Comparison of ENCODE assay signal across 9 cellular contexts in genomic region chr16:11078812-11079459, GRCh38.
A peak's percentile ranks its signal among the peaks of the same experiment; 100 is the strongest.
DNase-seq lines count a peak whose midpoint lies in the region; ATAC-seq, FAIRE-seq and TF ChIP-seq lines count a peak whose summit lies in the region.
"Had no signal": no experiment of that assay in that cellular context is flagged by ENCODE, and none has a peak within 500 bp of the region (broad histone marks: within the 10 kb centered on the region; RNA-seq: fewer than 3 reads in every experiment).

No MANE protein-coding gene starts in this region.

- H4K91ac ChIP-seq in mesenchymal stem cell (ENCODE audit: low read length): peak overlapping the region; percentile 96

- peak overlapping the region; percentile 71 to 93 for H2BK12ac ChIP-seq in mesenchymal stem cell (ENCODE audit: low read length in 2 of 2)

- H3K27ac ChIP-seq in mammary epithelial cell (ENCODE audit: insufficient read depth, low read depth, low read length) (no peak overlapping the region), mesenchymal stem cell (ENCODE audit: low read length, poor library complexity, severe bottlenecking) (peak overlapping the region; percentile 89)
- H3K27ac ChIP-seq: PC-9 had no signal

- dilution Hi-C loops in mammary epithelial cell (cut with HindIII; ENCODE audit: low sequenced_read_pairs): no loop called here

- peak overlapping the region in 1 of 2 experiments; percentile 72 for H3K14ac ChIP-seq in mesenchymal stem cell (ENCODE audit: low read length in 2 of 2)

- H3K4me2 ChIP-seq in mammary epithelial cell (ENCODE audit: insufficient read depth, low read depth, low read length) (no peak overlapping the region), mesenchymal stem cell (ENCODE audit: low read length, poor library complexity, severe bottlenecking) (peak overlapping the region; percentile 13)
- H3K4me2 ChIP-seq: PC-9 had no signal

- peak overlapping the region; percentile 86 to 91 for H3K4ac ChIP-seq in mesenchymal stem cell (ENCODE audit: low read depth in 1 of 2, low read length in 2 of 2)

- H3K23ac ChIP-seq in mesenchymal stem cell (ENCODE audit: low read length in 2 of 2): no peak overlapping the region

- peak overlapping the region; percentile 77 for H4K8ac ChIP-seq in mesenchymal stem cell (ENCODE audit: low read length)

- H3K27me3 ChIP-seq in mammary epithelial cell (ENCODE audit: insufficient read depth, low read length) (no peaks in the 10 kb centered on the region), mesenchymal stem cell (ENCODE audit: control insufficient read depth in 1 of 2, insufficient read depth in 1 of 2, low read length in 2 of 2) (no peaks in the 10 kb centered on the region)

- H3K9me3 ChIP-seq in mammary epithelial cell (replicated peaks; ENCODE audit: insufficient read depth, low read length): no peaks in the 10 kb centered on the region
- H3K9me3 ChIP-seq in mesenchymal stem cell (ENCODE audit: control insufficient read depth, low read length): no peaks in the 10 kb centered on the region

- intact Hi-C loops in mammary epithelial cell (cut with micrococcal nuclease): loop anchor here (5.0 kb wide), 1 partner anchor 53 kb away; no protein-coding TSS in a partner anchor

- no peak for FAIRE-seq in frontal cortex (lab: Jason Lieb, UNC)

- CTCF ChIA-PET in mammary epithelial cell (lab: Charles Lee; ENCODE audit: low non-redundant PET): no interaction called here

- no peak for TF ChIP-seq CTCF in mammary epithelial cell (conservative IDR thresholded peaks at IDR 0.05 in 1 of 2, IDR thresholded peaks at IDR 0.05 in 1 of 2; ENCODE audit: extremely low read depth in 1 of 2, insufficient read depth in 1 of 2, low read depth in 1 of 2, low read length in 2 of 2)

- H3K36me3 ChIP-seq in mammary epithelial cell (ENCODE audit: insufficient read depth, low read length): peaks cover 1% of the 10 kb centered on the region
- peaks cover 3 to 34% of the 10 kb centered on the region in 2 experiments for H3K36me3 ChIP-seq in mesenchymal stem cell (ENCODE audit: control insufficient read depth in 1 of 2, insufficient read depth in 2 of 2, low read depth in 1 of 2, low read length in 2 of 2)

- H4K20me1 ChIP-seq in mammary epithelial cell (ENCODE audit: insufficient read depth, low read length): no peaks in the 10 kb centered on the region

- peak overlapping the region; percentile 25 for H2BK5ac ChIP-seq in mesenchymal stem cell (ENCODE audit: low read depth, low read length, poor library complexity, severe bottlenecking)

- H2BK15ac ChIP-seq in mesenchymal stem cell (ENCODE audit: low read depth, poor library complexity, severe bottlenecking): no peak overlapping the region

- H2AK5ac ChIP-seq in mesenchymal stem cell (ENCODE audit: low read length, severe bottlenecking): peak overlapping the region; percentile 51

- H2AFZ ChIP-seq in mammary epithelial cell (ENCODE audit: low read depth, low read length) (no peak overlapping the region), mesenchymal stem cell (ENCODE audit: low read depth, low read length) (no peak overlapping the region)
- H2AFZ ChIP-seq: PC-9 had no signal

- peak overlapping the region; percentile 84 for H2BK120ac ChIP-seq in mesenchymal stem cell (ENCODE audit: low read depth, low read length)

- H3K9ac ChIP-seq in mammary epithelial cell (ENCODE audit: insufficient read depth, low read length) (no peak overlapping the region), mesenchymal stem cell (ENCODE audit: low read length) (peak overlapping the region; percentile 20)

- peak overlapping the region; percentile 80 to 95 for H3K4me3 Mint-ChIP-seq in activated T-cell treated with anti-CD3 and anti-CD28 coated beads, Interleukin-2, amount 50 U/mL, for 72 hours
- H3K4me3 Mint-ChIP-seq in activated T-cell treated with anti-CD3 and anti-CD28 coated beads, Interleukin-2, amount 50 U/mL, for 4 hours: no peak overlapping the region

- H3K27me3 Mint-ChIP-seq in activated T-cell treated with anti-CD3 and anti-CD28 coated beads, Interleukin-2, amount 50 U/mL, for 72 hours (ENCODE audit: low read depth): no peaks in the 10 kb centered on the region
- no peaks in the 10 kb centered on the region for H3K27me3 Mint-ChIP-seq in activated T-cell treated with anti-CD3 and anti-CD28 coated beads, Interleukin-2, amount 50 U/mL, for 4 hours (ENCODE audit: low read depth)

- 85% methylated on average over 3 of the region's 5 CpGs for WGBS in mammary epithelial cell (ENCODE audit: low coverage, missing lambda C conversion rate)
- whole genome bisulfite sequencing in mesenchymal stem cell: 38% methylated on average over 5 of the region's 5 CpGs

- H3K79me1 ChIP-seq in mesenchymal stem cell (replicated peaks; ENCODE audit: low read length, poor library complexity, severe bottlenecking): peaks cover 22% of the 10 kb centered on the region

- H3K4me1 Mint-ChIP-seq in activated T-cell treated with anti-CD3 and anti-CD28 coated beads, Interleukin-2, amount 50 U/mL, for 72 hours (ENCODE audit: low read depth): peaks cover 100% of the 10 kb centered on the region
- H3K4me1 Mint-ChIP-seq in activated T-cell treated with anti-CD3 and anti-CD28 coated beads, Interleukin-2, amount 50 U/mL, for 4 hours (ENCODE audit: low read depth): peaks cover 57% of the 10 kb centered on the region

- H3K4me3 ChIP-seq in mammary epithelial cell (replicated peaks in 1 of 3; ENCODE audit: insufficient read depth in 1 of 3, low read depth in 2 of 3, low read length in 3 of 3): no peak overlapping the region
- peak overlapping the region in 1 of 2 experiments; percentile 34 for H3K4me3 ChIP-seq in mesenchymal stem cell (ENCODE audit: insufficient read depth in 1 of 2, low read depth in 1 of 2, low read length in 2 of 2)
- H3K4me3 ChIP-seq: PC-9 had no signal

- no TSS peak for BruUV-seq in mammary epithelial cell (replicated peaks; lab: Mats Ljungman, UMichigan)

- H3K27ac Mint-ChIP-seq in activated T-cell treated with anti-CD3 and anti-CD28 coated beads, Interleukin-2, amount 50 U/mL, for 72 hours: peak overlapping the region; percentile 99

- H3K18ac ChIP-seq in mesenchymal stem cell (ENCODE audit: low read depth in 1 of 2, low read length in 2 of 2): peak overlapping the region; percentile 74 to 99

- in situ Hi-C loops in mammary epithelial cell (cut with MboI; ENCODE audit: low sequenced_read_pairs in 2 of 2): no loop called here

- H3K9me3 Mint-ChIP-seq in activated T-cell treated with anti-CD3 and anti-CD28 coated beads, Interleukin-2, amount 50 U/mL, for 72 hours: no peaks in the 10 kb centered on the region
- H3K9me3 Mint-ChIP-seq in activated T-cell treated with anti-CD3 and anti-CD28 coated beads, Interleukin-2, amount 50 U/mL, for 4 hours: no peaks in the 10 kb centered on the region

- no peak for DNase-seq in activated T-cell treated with anti-CD3 and anti-CD28 coated beads, Interleukin-2, amount 50 U/mL, for 72 hours
- DNase-seq in activated T-cell treated with anti-CD3 and anti-CD28 coated beads, Interleukin-2, amount 50 U/mL, for 4 hours: no peak
- DNase-seq in mammary epithelial cell: peak; percentile 47
- peak; percentile 98 for DNase-seq in mesenchymal stem cell
- DNase-seq in ureter (ENCODE audit: low spot score): peak; percentile 73
- DNase-seq in effector CD8-positive, alpha-beta T cell (lab: John Stamatoyannopoulos, UW): no peak
- DNase-seq in frontal cortex (ENCODE audit: low spot score in 2 of 2): no peak

- ATAC-seq in activated T-cell treated with anti-CD3 and anti-CD28 coated beads, Interleukin-2, amount 50 U/mL, for 72 hours (replicated peaks in 1 of 2): no peak
- ATAC-seq in activated T-cell treated with anti-CD3 and anti-CD28 coated beads, Interleukin-2, amount 50 U/mL, for 4 hours: no peak
- ATAC-seq in HG03039 (IDR thresholded peaks at IDR 0.05; ENCODE audit: unreplicated experiment): no peak

- H3K4me1 ChIP-seq in mammary epithelial cell (ENCODE audit: insufficient read depth, low read length) (peaks cover 8% of the 10 kb centered on the region), mesenchymal stem cell (ENCODE audit: control insufficient read depth, insufficient read depth, low read depth, low read length) (peaks cover 51% of the 10 kb centered on the region)

- peaks cover 4 to 7% of the 10 kb centered on the region in 2 donors for H3K36me3 Mint-ChIP-seq in activated T-cell treated with anti-CD3 and anti-CD28 coated beads, Interleukin-2, amount 50 U/mL, for 72 hours (ENCODE audit: insufficient read depth in 2 of 2)
- H3K36me3 Mint-ChIP-seq in activated T-cell treated with anti-CD3 and anti-CD28 coated beads, Interleukin-2, amount 50 U/mL, for 4 hours (ENCODE audit: insufficient read depth): peaks cover 15% of the 10 kb centered on the region

- no peaks in the 10 kb centered on the region for H3K79me2 ChIP-seq in mammary epithelial cell (ENCODE audit: insufficient read depth, low read length)

Comparison
In these comparisons a context has a peak if more than half of its experiments do, and no peak if none do; other contexts are left out.
1. DNase-seq: peak in mammary epithelial cell (single experiment), mesenchymal stem cell (single experiment) and ureter (single experiment); none in activated T-cell treated with anti-CD3 and anti-CD28 coated beads, Interleukin-2, amount 50 U/mL, for 72 hours (0 of 2), activated T-cell treated with anti-CD3 and anti-CD28 coated beads, Interleukin-2, amount 50 U/mL, for 4 hours (single experiment), effector CD8-positive, alpha-beta T cell (single experiment) and frontal cortex (0 of 2).